ENCODE assay signal across 25 cellular contexts in the genomic region with DNA sequence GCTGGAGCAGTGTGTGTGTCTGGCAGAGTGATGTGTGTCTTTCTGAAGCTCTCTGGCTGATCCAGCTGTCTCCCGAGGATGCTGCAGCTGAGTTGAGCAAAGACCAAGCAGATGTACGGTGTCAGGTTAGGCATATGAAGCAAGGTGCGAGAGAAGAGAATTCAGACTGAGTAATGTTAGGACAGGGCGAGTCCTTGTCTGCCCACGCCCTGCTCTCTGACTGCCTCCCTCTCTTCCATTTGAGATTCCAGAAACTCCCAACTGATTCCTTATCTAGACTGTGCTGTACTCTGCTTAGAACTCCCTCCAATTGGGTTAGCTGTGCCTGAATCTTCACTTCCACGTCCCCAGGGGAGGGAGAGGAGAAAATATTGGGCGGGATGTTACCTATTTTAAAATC. TPM values are rescaled to one million over a fixed set of nuclear protein-coding genes. Genes with fewer than 3 reads are reported as not detected.
DNase-seq lines count a peak whose midpoint lies in the region; ATAC-seq, FAIRE-seq and TF ChIP-seq lines count a peak whose summit lies in the region.
"Had no signal": no experiment of that assay in that cellular context is flagged by ENCODE, and none has a peak within 500 bp of the region (broad histone marks: within the 10 kb centered on the region; RNA-seq: fewer than 3 reads in every experiment).

No MANE protein-coding gene starts in this region.

- H3K27me3 ChIP-seq in right atrium auricular region (no peaks in the 10 kb centered on the region), bronchial epithelial cell (ENCODE audit: control insufficient read depth, insufficient read depth, low read length) (peaks cover 8% of the 10 kb centered on the region)

- DNase-seq in cardiac septum (ENCODE audit: low spot score) (peak; percentile 39), right atrium auricular region (ENCODE audit: low spot score) (no peak), bronchial epithelial cell (ENCODE audit: low read depth) (peak; percentile 10), head of caudate nucleus (peak in 26 of 42 donors; percentile 18 to 79 (median 45)), NCI-H2171 treated with DMSO at 0.1 percent for 48 hours (lab: John Stamatoyannopoulos, UW) (no peak), D341Med (ENCODE audit: low spot score) (no peak)
- DNase-seq: AML-193; C1 segment of cervical spinal cord; CD4-positive, alpha-beta memory T cell; COR-L47; H9; IMR-90; NCI-H1048; NCI-H1417; NCI-H1694; NCI-H2081; NCI-H524 treated with DMSO at 0.1 percent for 48 hours; NCI-H774; PC-9; SHP77 treated with DMSO at 0.1 percent for 48 hours; SW 1271 had no signal

- ATAC-seq in HG02610 (IDR thresholded peaks at IDR 0.05; ENCODE audit: unreplicated experiment) = no peak

- H3K9me3 ChIP-seq in right atrium auricular region = no peaks in the 10 kb centered on the region

- H3K4me3 ChIP-seq in right atrium auricular region (no peak overlapping the region), bronchial epithelial cell (ENCODE audit: low read depth, low read length) (no peak overlapping the region)
- H3K4me3 ChIP-seq: PC-9 had no signal

- H3K36me3 ChIP-seq in right atrium auricular region (no peaks in the 10 kb centered on the region), bronchial epithelial cell (ENCODE audit: control insufficient read depth, insufficient read depth, low read length) (no peaks in the 10 kb centered on the region)

- FAIRE-seq in bronchial epithelial cell (lab: Jason Lieb, UNC) = no peak
- FAIRE-seq: A204.1, G401.6 had no signal

- no peak overlapping the region for H3K27ac ChIP-seq in right atrium auricular region
- H3K27ac ChIP-seq: KMS-11, PC-9 had no signal

- TF ChIP-seq CTCF in right atrium auricular region (IDR thresholded peaks at IDR 0.05) = no peak
- no peak for TF ChIP-seq CTCF in bronchial epithelial cell (IDR thresholded peaks at IDR 0.05; ENCODE audit: insufficient read depth, low read length, severe bottlenecking)

- H3K4me1 ChIP-seq in right atrium auricular region = no peaks in the 10 kb centered on the region

- intact Hi-C loops in cardiac septum (cut with DNase I) (no loop called here), head of caudate nucleus (cut with DNase I) (no loop called here)

RNA-seq across cellular contexts. Expression of gene LPIN1, which starts 25.7 kb away (rescaled TPM):
- total RNA-seq in cardiac septum (27.8 TPM), right atrium auricular region (10 to 100 TPM; 21.0 to 27.4 TPM), bronchial epithelial cell (7.0 and 12.1 TPM in 2 replicates)

RNA-seq across cellular contexts. Expression of gene NTSR2, which starts 50.8 kb away (rescaled TPM):
- total RNA-seq in cardiac septum (not detected), right atrium auricular region (not detected), bronchial epithelial cell (not detected in 2 replicates)
- total RNA-seq: CD4-positive, alpha-beta memory T cell; H9; IMR-90; PC-9 had no signal

Comparison
In these comparisons a context has a peak if more than half of its experiments do, and no peak if none do; other contexts are left out.
1. DNase-seq: peak in cardiac septum (single experiment), bronchial epithelial cell (single experiment) and head of caudate nucleus (26 of 42); none in right atrium auricular region (single experiment), NCI-H2171 treated with DMSO at 0.1 percent for 48 hours (single experiment) and D341Med (single experiment).